In genomic region chr2:205783872-205784510, GRCh38 we compare ENCODE assay signal across 28 cellular contexts.
DNase-seq lines count a peak whose midpoint lies in the region; ATAC-seq, FAIRE-seq and TF ChIP-seq lines count a peak whose summit lies in the region.
"Had no signal": no experiment of that assay in that cellular context is flagged by ENCODE, and none has a peak within 500 bp of the region (broad histone marks: within the 10 kb centered on the region; RNA-seq: fewer than 3 reads in every experiment).

No MANE protein-coding gene starts in this region.

- no peak overlapping the region for H3K4me3 Mint-ChIP-seq in nephron
- H3K4me3 Mint-ChIP-seq in activated CD8-positive, alpha-beta T cell treated with anti-CD3 and anti-CD28 coated beads, Interleukin-2, amount 10 ng/mL, durations not matched to agents 7 days and 5 days = no peak overlapping the region
- no peak overlapping the region for H3K4me3 Mint-ChIP-seq in activated CD8-positive, alpha-beta T cell treated with anti-CD3 and anti-CD28 coated beads for 36 hours
- H3K4me3 Mint-ChIP-seq: B cell had no signal

- no peak overlapping the region; the same call in 1 of the 2 replicates for H2AFZ ChIP-seq in Loucy (ENCODE audit: low read length)
- H2AFZ ChIP-seq: GM23248 had no signal

- H3K4me3 ChIP-seq in Loucy (ENCODE audit: low read length, poor library complexity, severe bottlenecking) (no peak overlapping the region), stomach smooth muscle (ENCODE audit: low read length in 2 of 2) (no peak overlapping the region)
- H3K4me3 ChIP-seq: A549, GM23248, K562, SJSA1 had no signal

- H4K20me1 ChIP-seq in Loucy (ENCODE audit: insufficient read depth, low read length, poor library complexity, severe bottlenecking) = no peaks in the 10 kb centered on the region

- FAIRE-seq in frontal cortex (lab: Jason Lieb, UNC) = no peak
- FAIRE-seq: A549, GM12891, K562 had no signal

- H3K36me3 ChIP-seq in Loucy (ENCODE audit: insufficient read depth, low read length) (no peaks in the 10 kb centered on the region), stomach smooth muscle (ENCODE audit: control insufficient read depth in 2 of 2, insufficient read depth in 2 of 2, low read length in 2 of 2) (no peaks in the 10 kb centered on the region)
- H3K36me3 ChIP-seq: SJSA1 had no signal

- no peaks in the 10 kb centered on the region for H3K9me2 ChIP-seq in Loucy (replicated peaks; ENCODE audit: low read depth, low read length)

- peaks cover 51% of the 10 kb centered on the region for H3K4me1 Mint-ChIP-seq in nephron
- H3K4me1 Mint-ChIP-seq in activated CD8-positive, alpha-beta T cell treated with anti-CD3 and anti-CD28 coated beads, Interleukin-2, amount 10 ng/mL, durations not matched to agents 7 days and 5 days (ENCODE audit: low read depth) = peaks cover 13% of the 10 kb centered on the region
- peaks cover 11% of the 10 kb centered on the region for H3K4me1 Mint-ChIP-seq in activated CD8-positive, alpha-beta T cell treated with anti-CD3 and anti-CD28 coated beads for 36 hours (ENCODE audit: low read depth)
- H3K4me1 Mint-ChIP-seq: B cell had no signal

- POLR2A ChIA-PET in activated CD8-positive, alpha-beta T cell treated with anti-CD3 and anti-CD28 coated beads, Interleukin-2, amount 10 ng/mL, durations not matched to agents 7 days and 5 days (lab: Charles Lee) = no interaction called here
- POLR2A ChIA-PET in activated CD8-positive, alpha-beta T cell treated with anti-CD3 and anti-CD28 coated beads for 36 hours (lab: Charles Lee) = no interaction called here

- H3K36me3 Mint-ChIP-seq in nephron (ENCODE audit: low read depth) = no peaks in the 10 kb centered on the region
- no peaks in the 10 kb centered on the region for H3K36me3 Mint-ChIP-seq in activated CD8-positive, alpha-beta T cell treated with anti-CD3 and anti-CD28 coated beads, Interleukin-2, amount 10 ng/mL, durations not matched to agents 7 days and 5 days (ENCODE audit: low read depth)
- no peaks in the 10 kb centered on the region for H3K36me3 Mint-ChIP-seq in activated CD8-positive, alpha-beta T cell treated with anti-CD3 and anti-CD28 coated beads for 36 hours (ENCODE audit: low read depth)

- no peaks in the 10 kb centered on the region for H3K9me3 ChIP-seq in Loucy (ENCODE audit: insufficient read depth, low read depth, low read length)
- no peaks in the 10 kb centered on the region for H3K9me3 ChIP-seq in stomach smooth muscle (ENCODE audit: control insufficient read depth in 2 of 2, low read length in 2 of 2)
- H3K9me3 ChIP-seq: A549, SJSA1 had no signal

- H3K4me1 ChIP-seq in Loucy (ENCODE audit: insufficient read depth, low read length, poor library complexity, severe bottlenecking) = peaks cover 65% of the 10 kb centered on the region
- peaks cover 47% of the 10 kb centered on the region for H3K4me1 ChIP-seq in stomach smooth muscle (ENCODE audit: control insufficient read depth, insufficient read depth, low read length)

- H3K79me2 ChIP-seq in Loucy (ENCODE audit: insufficient read depth, low read length) = no peaks in the 10 kb centered on the region

- H3K27me3 ChIP-seq in Loucy (ENCODE audit: insufficient read depth, low read length, poor library complexity, severe bottlenecking) = no peaks in the 10 kb centered on the region
- no peaks in the 10 kb centered on the region for H3K27me3 ChIP-seq in stomach smooth muscle (ENCODE audit: control insufficient read depth in 1 of 2, insufficient read depth in 2 of 2, low read length in 2 of 2)
- H3K27me3 ChIP-seq: SJSA1 had no signal

- peaks cover 20% of the 10 kb centered on the region for H3F3A ChIP-seq in Loucy (ENCODE audit: low read depth)

- H3K27ac ChIP-seq in stomach smooth muscle (ENCODE audit: low read length) = peak overlapping the region; percentile 96
- H3K27ac ChIP-seq: A549, GM23248, SJSA1 had no signal

- no peak for ATAC-seq in activated CD8-positive, alpha-beta T cell treated with anti-CD3 and anti-CD28 coated beads, Interleukin-2, amount 10 ng/mL, durations not matched to agents 7 days and 5 days
- no peak for ATAC-seq in activated CD8-positive, alpha-beta T cell treated with anti-CD3 and anti-CD28 coated beads for 36 hours
- ATAC-seq: A549, K562, PC-3, Right ventricle myocardium inferior had no signal

- peak overlapping the region; percentile 28 to 69 (median 68) for H3K27ac Mint-ChIP-seq in nephron
- H3K27ac Mint-ChIP-seq in activated CD8-positive, alpha-beta T cell treated with anti-CD3 and anti-CD28 coated beads, Interleukin-2, amount 10 ng/mL, durations not matched to agents 7 days and 5 days = no peak overlapping the region
- H3K27ac Mint-ChIP-seq in activated CD8-positive, alpha-beta T cell treated with anti-CD3 and anti-CD28 coated beads for 36 hours = no peak overlapping the region
- H3K27ac Mint-ChIP-seq: B cell had no signal

- intact Hi-C loops in activated CD8-positive, alpha-beta T cell treated with anti-CD3 and anti-CD28 coated beads for 36 hours (cut with micrococcal nuclease) = no loop called here

- CTCF ChIA-PET in activated CD8-positive, alpha-beta T cell treated with anti-CD3 and anti-CD28 coated beads, Interleukin-2, amount 10 ng/mL, durations not matched to agents 7 days and 5 days (lab: Charles Lee) = no interaction called here
- CTCF ChIA-PET in activated CD8-positive, alpha-beta T cell treated with anti-CD3 and anti-CD28 coated beads for 36 hours (lab: Charles Lee) = no interaction called here

- peaks cover 2% of the 10 kb centered on the region for H3K9me3 Mint-ChIP-seq in nephron
- no peaks in the 10 kb centered on the region for H3K9me3 Mint-ChIP-seq in activated CD8-positive, alpha-beta T cell treated with anti-CD3 and anti-CD28 coated beads, Interleukin-2, amount 10 ng/mL, durations not matched to agents 7 days and 5 days (ENCODE audit: insufficient read depth)
- H3K9me3 Mint-ChIP-seq in activated CD8-positive, alpha-beta T cell treated with anti-CD3 and anti-CD28 coated beads for 36 hours = no peaks in the 10 kb centered on the region

- no peaks in the 10 kb centered on the region for H3K27me3 Mint-ChIP-seq in nephron (ENCODE audit: low read depth)
- no peaks in the 10 kb centered on the region for H3K27me3 Mint-ChIP-seq in activated CD8-positive, alpha-beta T cell treated with anti-CD3 and anti-CD28 coated beads, Interleukin-2, amount 10 ng/mL, durations not matched to agents 7 days and 5 days (ENCODE audit: low read depth)
- H3K27me3 Mint-ChIP-seq in activated CD8-positive, alpha-beta T cell treated with anti-CD3 and anti-CD28 coated beads for 36 hours = no peaks in the 10 kb centered on the region

- DNase-seq in fibroblast of gingiva (ENCODE audit: low read depth) (peak; percentile 14), frontal cortex (ENCODE audit: low spot score in 2 of 2) (no peak)
- DNase-seq in activated CD8-positive, alpha-beta T cell treated with anti-CD3 and anti-CD28 coated beads, Interleukin-2, amount 10 ng/mL, durations not matched to agents 7 days and 5 days = no peak
- no peak for DNase-seq in activated CD8-positive, alpha-beta T cell treated with anti-CD3 and anti-CD28 coated beads for 36 hours
- DNase-seq: Calu3; DMS79 treated with DMSO at 0.1 percent for 48 hours; GF-D8; GM23248; H7; Kasumi-1; MV-4-11; NCI-H1105; NCI-H146; NCI-H1930; NCI-H446 treated with DMSO at 0.1 percent for 48 hours; NCI-H526; NCI-H82; NK-92 treated with Interleukin-12 subunit alpha and Interleukin-12 subunit beta, amount 100 ng/mL, for 24 hours; PC-3 had no signal

- H3K4me2 ChIP-seq in Loucy (ENCODE audit: low read depth, low read length, poor library complexity, severe bottlenecking) = peak overlapping the region; percentile 61
- H3K4me2 ChIP-seq: A549 had no signal

- H3K9ac ChIP-seq in Loucy (ENCODE audit: low read depth, low read length, poor library complexity, severe bottlenecking) = peak overlapping the region; percentile 68
- H3K9ac ChIP-seq in stomach smooth muscle (ENCODE audit: low read length in 2 of 2) = no peak overlapping the region
- H3K9ac ChIP-seq: GM23248 had no signal

- TF ChIP-seq CTCF in Loucy (conservative IDR thresholded peaks at IDR 0.05; ENCODE audit: low read length) (no peak), nephron (IDR thresholded peaks at IDR 0.05; ENCODE audit: unreplicated experiment in 3 of 3) (no peak)
- no peak for TF ChIP-seq CTCF in activated CD8-positive, alpha-beta T cell treated with anti-CD3 and anti-CD28 coated beads for 36 hours (IDR thresholded peaks at IDR 0.05)

Comparison
In these comparisons a context has a peak if more than half of its experiments do, and no peak if none do; other contexts are left out.
1. H3K27ac Mint-ChIP-seq: peak in nephron (3 of 3); none in activated CD8-positive, alpha-beta T cell treated with anti-CD3 and anti-CD28 coated beads, Interleukin-2, amount 10 ng/mL, durations not matched to agents 7 days and 5 days (single experiment) and activated CD8-positive, alpha-beta T cell treated with anti-CD3 and anti-CD28 coated beads for 36 hours (single experiment).